8 cellular contexts compared by ENCODE assay signal in the genomic region with DNA sequence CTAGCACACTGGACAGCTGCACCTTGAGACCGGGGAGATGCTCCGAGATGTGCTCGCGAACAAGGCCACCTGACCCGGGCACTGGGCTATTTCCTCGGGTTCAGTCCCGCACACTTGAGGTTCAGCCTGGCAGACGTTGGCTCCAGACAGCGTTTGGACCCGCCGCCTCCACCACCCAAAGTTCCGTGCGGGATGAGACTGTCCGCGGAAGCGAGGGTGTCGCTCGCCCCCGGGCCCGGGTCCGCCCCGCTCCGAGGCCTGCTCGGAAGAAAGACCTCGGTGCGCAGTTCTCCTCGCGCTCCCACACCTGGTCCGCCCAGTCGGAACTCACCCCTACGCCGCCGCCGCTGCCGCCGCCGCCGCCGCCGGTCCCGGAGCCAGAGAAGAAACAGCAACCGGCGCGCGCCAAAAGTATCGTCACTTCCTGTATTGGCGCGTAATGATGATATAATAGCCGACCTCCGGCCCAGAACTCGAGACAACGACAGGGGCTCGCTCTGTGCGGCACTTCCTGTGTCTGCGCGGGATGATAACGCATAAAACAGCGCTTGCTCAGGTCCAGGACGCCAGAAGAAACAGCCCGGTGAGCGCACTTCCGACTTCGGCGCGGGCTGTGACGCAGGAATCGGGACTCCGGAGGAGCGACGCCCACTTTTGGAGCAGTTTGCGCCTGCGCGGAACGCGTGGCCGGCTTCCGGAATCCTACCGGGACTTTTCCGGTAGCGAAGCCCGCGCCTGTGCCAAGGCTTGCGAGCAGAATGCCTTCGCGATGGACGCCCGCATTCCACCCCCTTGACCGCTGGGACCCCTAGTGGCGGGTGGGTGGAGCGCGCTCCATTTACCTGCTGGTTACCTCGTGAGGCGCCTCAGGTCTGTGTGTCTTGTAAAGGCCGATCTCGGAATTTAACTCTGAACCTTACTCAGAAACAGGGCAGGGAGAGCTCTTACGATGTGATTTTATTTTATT. TPM values are rescaled to one million over a fixed set of nuclear protein-coding genes. Genes with fewer than 3 reads are reported as not detected.
A peak's percentile ranks its signal among the peaks of the same experiment; 100 is the strongest.
DNase-seq lines count a peak whose midpoint lies in the region; ATAC-seq and FAIRE-seq lines count a peak whose summit lies in the region.
"Not testable (repeated sequence)": the region's sequence is repeated elsewhere in the genome, so short reads cannot be mapped to it uniquely, and the experiment has no call there.

A gene (minus strand): TSS at position 422 of the 967 bp plus-strand sequence. CDS start 1,519 bp downstream, outside the sequence.

- ATAC-seq in GM21367 (IDR thresholded peaks at IDR 0.05; ENCODE audit: unreplicated experiment), result peak; percentile 61
- peak; percentile 95 for ATAC-seq in effector memory CD8-positive, alpha-beta T cell (replicated peaks)

- H2BK120ac ChIP-seq in mesenchymal stem cell (ENCODE audit: low read depth, low read length), result peak within 1 kb of the TSS; percentile 97

- H3K27ac Mint-ChIP-seq in effector memory CD8-positive, alpha-beta T cell, result peak within 1 kb of the TSS; percentile 99

- not testable (repeated sequence) for H3K23ac ChIP-seq in mesenchymal stem cell (ENCODE audit: low read length in 2 of 2)

- H3K79me1 ChIP-seq in mesenchymal stem cell (replicated peaks; ENCODE audit: low read length, poor library complexity, severe bottlenecking), result peaks cover 13% of the 10 kb centered on the region

- H3K9me3 Mint-ChIP-seq in effector memory CD8-positive, alpha-beta T cell, result not testable (repeated sequence)

- H2BK12ac ChIP-seq in mesenchymal stem cell (ENCODE audit: low read length in 2 of 2), result peak within 1 kb of the TSS in 1 of 2 experiments; percentile 77

- peak; percentile 98 for DNase-seq in COR-L47 (lab: John Stamatoyannopoulos, UW)
- DNase-seq in HTR-8/SVneo (ENCODE audit: insufficient read length, low spot score), result peak; percentile 84
- DNase-seq in NOMO-1 treated with DMSO at 0.1 percent for 48 hours (lab: John Stamatoyannopoulos, UW; ENCODE audit: unreplicated experiment), result peak; percentile 93
- DNase-seq in activated CD8-positive, alpha-beta memory T cell treated with anti-CD3 and anti-CD28 coated beads for 4 hours (ENCODE audit: low read depth in 2 of 2), result peak; percentile 87 to 98
- DNase-seq in effector memory CD8-positive, alpha-beta T cell, result peak; percentile 93 to 94 (median 94)
- DNase-seq in mesenchymal stem cell, result peak; percentile 96
- peak; percentile 92 for DNase-seq in stimulated activated CD8-positive, alpha-beta memory T cell treated with anti-CD3 and anti-CD28 coated beads, Interleukin-12 subunit alpha, Interleukin-12 subunit beta, amount 100 ng/mL, for 4 hours (ENCODE audit: low read depth)

- peak within 1 kb of the TSS; percentile 81 for H2AFZ ChIP-seq in mesenchymal stem cell (ENCODE audit: low read depth, low read length)

- H4K91ac ChIP-seq in mesenchymal stem cell (ENCODE audit: low read length), result peak within 1 kb of the TSS; percentile 98

- not testable (repeated sequence) for H3K4me1 Mint-ChIP-seq in effector memory CD8-positive, alpha-beta T cell (ENCODE audit: low read depth in 2 of 2)

- peak within 1 kb of the TSS; percentile 57 for H3K4me2 ChIP-seq in mesenchymal stem cell (ENCODE audit: low read length, poor library complexity, severe bottlenecking)

- under 1% methylated on average over 51 of the region's 96 CpGs for WGBS in mesenchymal stem cell

- peak within 1 kb of the TSS; percentile 96 to 99 for H3K18ac ChIP-seq in mesenchymal stem cell (ENCODE audit: low read depth in 1 of 2, low read length in 2 of 2)

- H3K4me1 ChIP-seq in mesenchymal stem cell (ENCODE audit: control insufficient read depth, insufficient read depth, low read depth, low read length), result not testable (repeated sequence)

- H3K27me3 ChIP-seq in mesenchymal stem cell (ENCODE audit: control insufficient read depth in 1 of 2, insufficient read depth in 1 of 2, low read length in 2 of 2), result not testable (repeated sequence)

- peak within 1 kb of the TSS; percentile 78 to 81 for H3K4me3 ChIP-seq in mesenchymal stem cell (ENCODE audit: insufficient read depth in 1 of 2, low read depth in 1 of 2, low read length in 2 of 2)

- H4K8ac ChIP-seq in mesenchymal stem cell (ENCODE audit: low read length), result peak within 1 kb of the TSS; percentile 96

- H3K27ac ChIP-seq in mesenchymal stem cell (ENCODE audit: low read length, poor library complexity, severe bottlenecking), result peak within 1 kb of the TSS; percentile 100

- H3K36me3 Mint-ChIP-seq in effector memory CD8-positive, alpha-beta T cell (ENCODE audit: insufficient read depth), result peaks cover 54% of the 10 kb centered on the region

- peak within 1 kb of the TSS; percentile 99 for H2BK5ac ChIP-seq in mesenchymal stem cell (ENCODE audit: low read depth, low read length, poor library complexity, severe bottlenecking)

- not testable (repeated sequence) for H3K9me3 ChIP-seq in mesenchymal stem cell (ENCODE audit: control insufficient read depth, low read length)

- H3K9ac ChIP-seq in mesenchymal stem cell (ENCODE audit: low read length), result peak within 1 kb of the TSS; percentile 93

- H3K4me3 Mint-ChIP-seq in effector memory CD8-positive, alpha-beta T cell, result peak within 1 kb of the TSS; percentile 90 to 98

- H2BK15ac ChIP-seq in mesenchymal stem cell (ENCODE audit: low read depth, poor library complexity, severe bottlenecking), result peak within 1 kb of the TSS; percentile 89

- H2AK5ac ChIP-seq in mesenchymal stem cell (ENCODE audit: low read length, severe bottlenecking), result not testable (repeated sequence)

- H3K27me3 Mint-ChIP-seq in effector memory CD8-positive, alpha-beta T cell, result not testable (repeated sequence)

- H3K14ac ChIP-seq in mesenchymal stem cell (ENCODE audit: low read length in 2 of 2), result not testable (repeated sequence)

- peak within 1 kb of the TSS; percentile 75 to 98 for H3K4ac ChIP-seq in mesenchymal stem cell (ENCODE audit: low read depth in 1 of 2, low read length in 2 of 2)

- peaks cover 31% of the 10 kb centered on the region in 2 experiments for H3K36me3 ChIP-seq in mesenchymal stem cell (ENCODE audit: control insufficient read depth in 1 of 2, insufficient read depth in 2 of 2, low read depth in 1 of 2, low read length in 2 of 2)

- FAIRE-seq in HTR-8/SVneo (lab: Jason Lieb, UNC), result peak; percentile 52

RNA-seq across cellular contexts. Expression of the gene that starts here (rescaled TPM):
- polyA plus RNA-seq in mesenchymal stem cell (2013, experiment 1 of 2), result 28.9 TPM
- 28.6 TPM for polyA plus RNA-seq in mesenchymal stem cell (2013, experiment 2 of 2)

Comparison
In these comparisons a context has a peak if more than half of its experiments do, and no peak if none do; other contexts are left out.
1. Peak in every context shown above with its lines: DNase-seq, ATAC-seq, H3K4me3 ChIP-seq and H3K27ac ChIP-seq.